Comparison of ENCODE assay signal across 21 cellular contexts in the genomic region with DNA sequence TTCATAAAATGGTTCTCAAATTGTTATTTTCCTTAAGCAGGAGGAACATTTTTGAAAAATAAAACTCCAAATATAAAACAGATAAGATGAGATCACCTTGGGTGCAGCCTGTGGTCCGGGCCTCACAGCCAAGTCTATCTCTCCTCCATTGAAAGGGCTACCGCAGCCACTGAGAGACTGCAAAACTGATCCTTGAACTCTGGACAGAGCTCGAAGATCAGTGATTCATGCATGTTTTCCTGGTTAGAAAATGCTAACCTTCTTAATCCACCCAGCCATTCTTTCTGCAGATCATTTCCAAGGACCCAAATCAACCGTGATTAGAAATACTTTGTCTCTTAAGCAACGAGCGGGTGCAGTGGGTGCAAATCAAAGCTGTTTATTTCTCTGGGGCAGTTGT.
"Had no signal": no experiment of that assay in that cellular context is flagged by ENCODE, and none has a peak within 500 bp of the region (broad histone marks: within the 10 kb centered on the region; RNA-seq: fewer than 3 reads in every experiment).

No MANE protein-coding gene starts in this region.

- H3K27ac ChIP-seq: heart left ventricle, left ventricle myocardium inferior, ovary, prostate gland, tibial nerve, uterus had no signal

- ATAC-seq: heart left ventricle; mucosa of descending colon; naive thymus-derived CD4-positive, alpha-beta T cell; natural killer cell treated with Interleukin-12 subunit alpha and Interleukin-12 subunit beta and Interleukin-15 and Interleukin-18, amount 100 ng/mL, for 72 hours; sciatic nerve; stimulated activated memory B cell treated with anti-CD40 and anti-IgM and Interleukin-4, amounts not matched to agents 10 μg/mL and 1 μg/mL and 100 μg/mL, for 72 hours; stimulated activated naive CD8-positive, alpha-beta T cell treated with anti-CD3 and anti-CD28 coated beads, Interleukin-15, amount 100 ng/mL, for 72 hours had no signal

- H3K4me3 ChIP-seq: heart left ventricle, left ventricle myocardium inferior, lung, mucosa of descending colon, ovary, prostate gland, smooth muscle cell, tibial nerve, uterus had no signal

- H3K4me2 ChIP-seq: smooth muscle cell had no signal

- H3K36me3 ChIP-seq: heart left ventricle, left ventricle myocardium inferior, ovary, prostate gland, tibial nerve, uterus had no signal

- DNase-seq: heart left ventricle; left ventricle myocardium inferior; mesendoderm; mucosa of descending colon; naive thymus-derived CD4-positive, alpha-beta T cell; ovary; stimulated activated CD4-positive, alpha-beta T cell treated with anti-CD3 and anti-CD28 coated beads, Interleukin-1b, Interleukin-23, amount 100 ng/mL, for 48 hours; stimulated activated CD4-positive, alpha-beta T cell treated with anti-CD3 and anti-CD28 coated beads, Interleukin-2, amount 100 ng/mL, for 48 hours; stimulated activated CD4-positive, alpha-beta T cell treated with anti-CD3 and anti-CD28 coated beads, Interleukin-4, amount 100 ng/mL, for 4 hours; stimulated activated CD8-positive, alpha-beta memory T cell treated with anti-CD3 and anti-CD28 coated beads, Interleukin-4, amount 100 ng/mL, for 48 hours; stimulated activated naive CD4-positive, alpha-beta T cell treated with Interleukin-2 at 50 U/mL for 16 hours; stimulated activated naive CD8-positive, alpha-beta T cell treated with anti-CD3 and anti-CD28 coated beads, Interleukin-15, amount 100 ng/mL, for 72 hours; substantia nigra; uterus had no signal

- H3K27me3 ChIP-seq: heart left ventricle, ovary, tibial nerve, uterus had no signal

- H3K4me1 ChIP-seq: heart left ventricle, left ventricle myocardium inferior, prostate gland, tibial nerve, uterus had no signal

- H3K9me3 ChIP-seq: heart left ventricle, left ventricle myocardium inferior, mucosa of descending colon, ovary, prostate gland, tibial nerve, uterus had no signal
